In the genomic region with DNA sequence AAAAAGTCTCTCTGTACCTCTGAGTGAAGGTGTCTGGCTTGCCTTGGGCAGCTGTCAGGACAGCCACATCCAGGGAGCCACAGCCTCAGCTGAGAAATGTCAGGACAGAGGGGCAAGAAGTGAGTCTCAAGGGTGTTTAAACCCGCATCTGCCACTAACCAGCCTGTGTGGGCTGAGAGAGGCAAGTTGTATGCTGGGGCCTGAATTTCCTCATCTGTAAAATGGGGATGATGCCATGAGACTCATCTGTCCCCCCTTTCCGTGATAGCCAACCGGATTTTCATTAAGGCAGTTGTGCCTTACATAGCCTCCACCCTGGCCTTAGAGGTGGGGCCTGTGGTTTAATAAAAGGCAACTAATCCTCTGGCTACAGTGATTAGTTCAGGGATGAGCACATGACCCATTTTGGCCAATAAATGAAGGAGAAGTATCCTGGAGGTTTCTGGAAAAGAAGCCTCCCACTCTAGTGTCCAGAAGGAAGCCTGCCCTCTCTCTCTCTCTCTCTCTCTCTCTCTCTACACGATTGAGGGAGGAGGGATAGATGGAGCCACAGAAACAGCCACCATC, we compare ENCODE assay signal across 34 cellular contexts.
"Had no signal": no experiment of that assay in that cellular context is flagged by ENCODE, and none has a peak within 500 bp of the region (broad histone marks: within the 10 kb centered on the region; RNA-seq: fewer than 3 reads in every experiment).

No MANE protein-coding gene starts in this region.

- H3K9me3 ChIP-seq: colonic mucosa, heart right ventricle, left lung, mucosa of descending colon, neutrophil, pancreas, right lobe of liver, testis, tibial artery, upper lobe of right lung, uterus had no signal

- H3K36me3 Mint-ChIP-seq: naive B cell; natural killer cell treated with Interleukin-12 subunit alpha and Interleukin-12 subunit beta and Interleukin-15 and Interleukin-18, amount 100 ng/mL, for 72 hours; stimulated activated effector memory CD8-positive, alpha-beta T cell treated with anti-CD3 and anti-CD28 coated beads, Interleukin-12 subunit alpha, Interleukin-12 subunit beta, amount 100 ng/mL, for 72 hours had no signal

- H3K27ac ChIP-seq: colonic mucosa, epithelial cell of prostate, gastroesophageal sphincter, heart right ventricle, left lung, neutrophil, pancreas, right lobe of liver, testis, tibial artery, upper lobe of right lung, uterus had no signal

- DNase-seq: colonic mucosa; effector CD8-positive, alpha-beta T cell; endodermal cell; foreskin fibroblast; glutamatergic neuron; heart right ventricle; hippocampal formation; left cardiac atrium; left lung; mesenchymal stem cell; mucosa of descending colon; naive B cell; pancreas; retina; right lobe of liver; small intestine; stimulated activated CD4-positive, alpha-beta T cell treated with anti-CD3 and anti-CD28 coated beads, Interleukin-12 subunit alpha, Interleukin-12 subunit beta, amount 100 ng/mL, for 4 hours; stimulated activated CD4-positive, alpha-beta T cell treated with anti-CD3 and anti-CD28 coated beads, Interleukin-2, amount 100 ng/mL, for 24 hours; stimulated activated CD4-positive, alpha-beta T cell treated with anti-CD3 and anti-CD28 coated beads, Interleukin-4, amount 100 ng/mL, for 24 hours; stimulated activated naive CD8-positive, alpha-beta T cell treated with anti-CD3 and anti-CD28 coated beads, Interleukin-15, Interleukin-2, amounts not matched to agents 100 U/mL and 50 U/mL, for 24 hours; substantia nigra; testis; tibial artery; upper lobe of right lung; uterus had no signal

- ATAC-seq: esophagus mucosa; gastroesophageal sphincter; heart right ventricle; left cardiac atrium; left lung; mucosa of descending colon; natural killer cell treated with Interleukin-12 subunit alpha and Interleukin-12 subunit beta and Interleukin-15 and Interleukin-18, amount 100 ng/mL, for 72 hours; pancreas; right lobe of liver; stimulated activated effector memory CD8-positive, alpha-beta T cell treated with anti-CD3 and anti-CD28 coated beads, Interleukin-12 subunit alpha, Interleukin-12 subunit beta, amount 100 ng/mL, for 72 hours; stimulated activated naive CD8-positive, alpha-beta T cell treated with anti-CD3 and anti-CD28 coated beads, Interleukin-15, Interleukin-2, amounts not matched to agents 100 U/mL and 50 U/mL, for 24 hours; upper lobe of right lung had no signal

- H3K4me1 Mint-ChIP-seq: endodermal cell; naive B cell; stimulated activated effector memory CD8-positive, alpha-beta T cell treated with anti-CD3 and anti-CD28 coated beads, Interleukin-12 subunit alpha, Interleukin-12 subunit beta, amount 100 ng/mL, for 72 hours had no signal

- H3K27me3 ChIP-seq: colonic mucosa, neutrophil, pancreas, right lobe of liver, testis, upper lobe of right lung, uterus had no signal

- H3K27me3 Mint-ChIP-seq: dendritic cell treated with granulocyte-macrophage colony-stimulating factor and Interleukin-4, amounts not matched to agents 40 ng/mL and 50 ng/mL, for 4 days had no signal

- H3K4me3 Mint-ChIP-seq: dendritic cell treated with granulocyte-macrophage colony-stimulating factor and Interleukin-4, amounts not matched to agents 40 ng/mL and 50 ng/mL, for 4 days; endodermal cell; mesothelial cell of epicardium; naive B cell; natural killer cell treated with Interleukin-12 subunit alpha and Interleukin-12 subunit beta and Interleukin-15 and Interleukin-18, amount 100 ng/mL, for 72 hours; neural crest cell; stimulated activated effector memory CD8-positive, alpha-beta T cell treated with anti-CD3 and anti-CD28 coated beads, Interleukin-12 subunit alpha, Interleukin-12 subunit beta, amount 100 ng/mL, for 72 hours had no signal

- H3K27ac Mint-ChIP-seq: dendritic cell treated with granulocyte-macrophage colony-stimulating factor and Interleukin-4, amounts not matched to agents 40 ng/mL and 50 ng/mL, for 4 days; endodermal cell; mesothelial cell of epicardium; natural killer cell treated with Interleukin-12 subunit alpha and Interleukin-12 subunit beta and Interleukin-15 and Interleukin-18, amount 100 ng/mL, for 72 hours; stimulated activated effector memory CD8-positive, alpha-beta T cell treated with anti-CD3 and anti-CD28 coated beads, Interleukin-12 subunit alpha, Interleukin-12 subunit beta, amount 100 ng/mL, for 72 hours had no signal

- H3K4me1 ChIP-seq: colonic mucosa, gastroesophageal sphincter, heart right ventricle, left lung, pancreas, right lobe of liver, testis, tibial artery, upper lobe of right lung, uterus had no signal

- H3K36me3 ChIP-seq: colonic mucosa, gastroesophageal sphincter, heart right ventricle, left lung, neutrophil, pancreas, right lobe of liver, tibial artery, upper lobe of right lung, uterus had no signal

- H3K4me3 ChIP-seq: colonic mucosa, gastroesophageal sphincter, heart right ventricle, left lung, mucosa of descending colon, pancreas, right lobe of liver, testis, tibial artery, upper lobe of right lung, uterus had no signal

- H3K9me3 Mint-ChIP-seq: dendritic cell treated with granulocyte-macrophage colony-stimulating factor and Interleukin-4, amounts not matched to agents 40 ng/mL and 50 ng/mL, for 4 days; natural killer cell treated with Interleukin-12 subunit alpha and Interleukin-12 subunit beta and Interleukin-15 and Interleukin-18, amount 100 ng/mL, for 72 hours; neural crest cell; stimulated activated effector memory CD8-positive, alpha-beta T cell treated with anti-CD3 and anti-CD28 coated beads, Interleukin-12 subunit alpha, Interleukin-12 subunit beta, amount 100 ng/mL, for 72 hours had no signal
